Comparison of ENCODE assay signal across 1 cellular context in genomic region chr4:143355540-143356217, GRCh38.
TF ChIP-seq lines count a peak whose summit lies in the region.

No MANE protein-coding gene starts in this region.

TF ChIP-seq in WTC11, 78 proteins besides CTCF, POLR2A, EP300 and RAD21 (continued from another document):
- TF ChIP-seq ZNF532 (CRISPR knock-in tag; IDR thresholded peaks at IDR 0.05; ENCODE audit: borderline replicate concordance): no peak
- no peak for TF ChIP-seq RELA (CRISPR knock-in tag; IDR thresholded peaks at IDR 0.05; ENCODE audit: borderline replicate concordance)
- no peak for TF ChIP-seq SOX15 (CRISPR knock-in tag; IDR thresholded peaks at IDR 0.05)
